In genomic region chr16:67530013-67530939, GRCh38 we compare ENCODE assay signal across 8 cellular contexts. TPM values are rescaled to one million over a fixed set of nuclear protein-coding genes. Genes with fewer than 3 reads are reported as not detected.
DNase-seq lines count a peak whose midpoint lies in the region; ATAC-seq and TF ChIP-seq lines count a peak whose summit lies in the region.

No MANE protein-coding gene starts in this region.

- no peaks in the 10 kb centered on the region for H3K9me3 Mint-ChIP-seq in activated T-helper 2 cell treated with anti-CD3 and anti-CD28 coated beads, Interferon-gamma antibody, Interleukin-2, Interleukin-4, amounts not matched to agents 10 μg/mL and 5 μg/mL and 100 μg/mL, durations not matched to agents 14 hours and 24 hours and 36 hours
- H3K9me3 Mint-ChIP-seq in neural progenitor cell: no peaks in the 10 kb centered on the region

- H3K36me3 ChIP-seq in neural progenitor cell: no peaks in the 10 kb centered on the region

- TF ChIP-seq CTCF in neural progenitor cell (IDR thresholded peaks at IDR 0.05): no peak

- no peak overlapping the region for H2AFZ ChIP-seq in neural progenitor cell (replicated peaks)

- no peaks in the 10 kb centered on the region for H3K9me3 ChIP-seq in neural progenitor cell (ENCODE audit: low read depth)

- H3K4me3 Mint-ChIP-seq in activated T-helper 2 cell treated with anti-CD3 and anti-CD28 coated beads, Interferon-gamma antibody, Interleukin-2, Interleukin-4, amounts not matched to agents 10 μg/mL and 5 μg/mL and 100 μg/mL, durations not matched to agents 14 hours and 24 hours and 36 hours (ENCODE audit: low read depth): peak overlapping the region; percentile 73
- peak overlapping the region; percentile 92 for H3K4me3 Mint-ChIP-seq in neural progenitor cell

- no peak overlapping the region for H3K27ac ChIP-seq in neural progenitor cell

- H3K4me1 Mint-ChIP-seq in activated T-helper 2 cell treated with anti-CD3 and anti-CD28 coated beads, Interferon-gamma antibody, Interleukin-2, Interleukin-4, amounts not matched to agents 10 μg/mL and 5 μg/mL and 100 μg/mL, durations not matched to agents 14 hours and 24 hours and 36 hours (ENCODE audit: low read depth): peaks cover 10% of the 10 kb centered on the region
- H3K4me1 Mint-ChIP-seq in neural progenitor cell: peaks cover 10% of the 10 kb centered on the region

- DNase-seq in activated T-cell treated with anti-CD3 and anti-CD28 coated beads, Interleukin-2, amount 50 U/mL, for 1 hour: peak; percentile 36
- DNase-seq in activated T-cell treated with anti-CD3 and anti-CD28 coated beads for 4 hours: no peak
- DNase-seq in activated T-helper 2 cell treated with anti-CD3 and anti-CD28 coated beads, Interferon-gamma antibody, Interleukin-2, Interleukin-4, amounts not matched to agents 10 μg/mL and 5 μg/mL and 100 μg/mL, durations not matched to agents 14 hours and 24 hours and 36 hours (ENCODE audit: low spot score): no peak
- peak; percentile 49 for DNase-seq in globus pallidus (ENCODE audit: low spot score)
- DNase-seq in neural progenitor cell (ENCODE audit: low spot score): peak; percentile 59
- no peak for DNase-seq in cerebellar nuclear complex (lab: John Stamatoyannopoulos, UW)
- DNase-seq in NCI-H510A (lab: John Stamatoyannopoulos, UW): no peak

- peaks cover 33% of the 10 kb centered on the region for H3K27me3 Mint-ChIP-seq in activated T-helper 2 cell treated with anti-CD3 and anti-CD28 coated beads, Interferon-gamma antibody, Interleukin-2, Interleukin-4, amounts not matched to agents 10 μg/mL and 5 μg/mL and 100 μg/mL, durations not matched to agents 14 hours and 24 hours and 36 hours (ENCODE audit: low read depth)
- peaks cover 15% of the 10 kb centered on the region for H3K27me3 Mint-ChIP-seq in neural progenitor cell (ENCODE audit: insufficient read depth, low read depth)

- H3F3A ChIP-seq in neural progenitor cell (ENCODE audit: low read depth): peaks cover 31% of the 10 kb centered on the region

- intact Hi-C loops in activated T-helper 2 cell treated with anti-CD3 and anti-CD28 coated beads, Interferon-gamma antibody, Interleukin-2, Interleukin-4, amounts not matched to agents 10 μg/mL and 5 μg/mL and 100 μg/mL, durations not matched to agents 14 hours and 24 hours and 36 hours (cut with micrococcal nuclease): no loop called here

- H3K36me3 Mint-ChIP-seq in activated T-helper 2 cell treated with anti-CD3 and anti-CD28 coated beads, Interferon-gamma antibody, Interleukin-2, Interleukin-4, amounts not matched to agents 10 μg/mL and 5 μg/mL and 100 μg/mL, durations not matched to agents 14 hours and 24 hours and 36 hours (ENCODE audit: low read depth): no peaks in the 10 kb centered on the region
- H3K36me3 Mint-ChIP-seq in neural progenitor cell: no peaks in the 10 kb centered on the region

- peaks cover 15% of the 10 kb centered on the region for H3K4me1 ChIP-seq in neural progenitor cell

- H3K4me2 ChIP-seq in neural progenitor cell: peak overlapping the region; percentile 96

- no peaks in the 10 kb centered on the region for H3K79me2 ChIP-seq in neural progenitor cell (ENCODE audit: low read depth)

- peaks cover 52% of the 10 kb centered on the region for H4K20me1 ChIP-seq in neural progenitor cell (ENCODE audit: low read depth)

- H3K9ac ChIP-seq in neural progenitor cell: no peak overlapping the region

- ATAC-seq in HG03439 (IDR thresholded peaks at IDR 0.05; ENCODE audit: unreplicated experiment): peak; percentile 42

- no peak overlapping the region for H3K27ac Mint-ChIP-seq in activated T-helper 2 cell treated with anti-CD3 and anti-CD28 coated beads, Interferon-gamma antibody, Interleukin-2, Interleukin-4, amounts not matched to agents 10 μg/mL and 5 μg/mL and 100 μg/mL, durations not matched to agents 14 hours and 24 hours and 36 hours
- H3K27ac Mint-ChIP-seq in neural progenitor cell: no peak overlapping the region

- H3K4me3 ChIP-seq in neural progenitor cell: peak overlapping the region; percentile 92

- peaks cover 98% of the 10 kb centered on the region for H3K27me3 ChIP-seq in neural progenitor cell

RNA-seq across cellular contexts. Expression of gene RIPOR1, which starts 1.6 kb away (rescaled TPM):
- total RNA-seq in activated T-helper 2 cell treated with anti-CD3 and anti-CD28 coated beads, Interferon-gamma antibody, Interleukin-2, Interleukin-4, amounts not matched to agents 10 μg/mL and 5 μg/mL and 100 μg/mL, durations not matched to agents 14 hours and 24 hours and 36 hours: 25.6 and 26.3 TPM in 2 replicates
- total RNA-seq in neural progenitor cell (ENCODE audit: low replicate concordance): 8.7 and 13.5 TPM in 2 replicates

RNA-seq across cellular contexts. Expression of gene CTCF, which starts 32.0 kb away (rescaled TPM):
- 59.7 and 61.2 TPM in 2 replicates for total RNA-seq in activated T-helper 2 cell treated with anti-CD3 and anti-CD28 coated beads, Interferon-gamma antibody, Interleukin-2, Interleukin-4, amounts not matched to agents 10 μg/mL and 5 μg/mL and 100 μg/mL, durations not matched to agents 14 hours and 24 hours and 36 hours
- total RNA-seq in neural progenitor cell (ENCODE audit: low replicate concordance): 75.7 and 76.3 TPM in 2 replicates

RNA-seq across cellular contexts. Expression of gene AGRP, which starts 46.9 kb away (rescaled TPM):
- total RNA-seq in activated T-helper 2 cell treated with anti-CD3 and anti-CD28 coated beads, Interferon-gamma antibody, Interleukin-2, Interleukin-4, amounts not matched to agents 10 μg/mL and 5 μg/mL and 100 μg/mL, durations not matched to agents 14 hours and 24 hours and 36 hours: not detected in 2 replicates
- not detected in 2 replicates for total RNA-seq in neural progenitor cell (ENCODE audit: low replicate concordance)

RNA-seq across cellular contexts. Expression of gene ATP6V0D1, which starts 49.3 kb away (rescaled TPM):
- 31.5 and 33.9 TPM in 2 replicates for total RNA-seq in activated T-helper 2 cell treated with anti-CD3 and anti-CD28 coated beads, Interferon-gamma antibody, Interleukin-2, Interleukin-4, amounts not matched to agents 10 μg/mL and 5 μg/mL and 100 μg/mL, durations not matched to agents 14 hours and 24 hours and 36 hours
- 29.7 and 42.0 TPM in 2 replicates for total RNA-seq in neural progenitor cell (ENCODE audit: low replicate concordance)

Comparison
In these comparisons a context has a peak if more than half of its experiments do, and no peak if none do; other contexts are left out.
1. DNase-seq: peak in activated T-cell treated with anti-CD3 and anti-CD28 coated beads, Interleukin-2, amount 50 U/mL, for 1 hour (single experiment), globus pallidus (single experiment) and neural progenitor cell (single experiment); none in activated T-cell treated with anti-CD3 and anti-CD28 coated beads for 4 hours (single experiment), activated T-helper 2 cell treated with anti-CD3 and anti-CD28 coated beads, Interferon-gamma antibody, Interleukin-2, Interleukin-4, amounts not matched to agents 10 μg/mL and 5 μg/mL and 100 μg/mL, durations not matched to agents 14 hours and 24 hours and 36 hours (single experiment), cerebellar nuclear complex (0 of 2) and NCI-H510A (single experiment).